Comparison of ENCODE assay signal across 21 cellular contexts in genomic region chr1:85846706-85847105, GRCh38.
"Had no signal": no experiment of that assay in that cellular context is flagged by ENCODE, and none has a peak within 500 bp of the region (broad histone marks: within the 10 kb centered on the region; RNA-seq: fewer than 3 reads in every experiment).

No MANE protein-coding gene starts in this region.

- DNase-seq: activated B cell treated with CpG ODN at 0.5 μM for 24 hours; activated CD4-positive, alpha-beta T cell treated with anti-CD3 and anti-CD28 coated beads for 48 hours; activated CD8-positive, alpha-beta T cell treated with anti-CD3 and anti-CD28 coated beads for 36 hours; activated naive CD4-positive, alpha-beta T cell; activated naive CD8-positive, alpha-beta T cell treated with anti-CD3 and anti-CD28 coated beads for 36 hours; activated T-cell treated with anti-CD3 and anti-CD28 coated beads, Interleukin-2, amount 50 U/mL, for 1 hour; amygdala; body of pancreas; central memory CD4-positive, alpha-beta T cell; dorsolateral prefrontal cortex; mesenchymal stem cell; naive thymus-derived CD4-positive, alpha-beta T cell; right cardiac atrium; small intestine; stimulated activated CD4-positive, alpha-beta T cell treated with anti-CD3 and anti-CD28 coated beads, Interleukin-4, amount 100 ng/mL, for 1 hour; stomach; upper lobe of right lung had no signal

- H3K36me3 ChIP-seq: neural progenitor cell, prostate gland, stomach, upper lobe of right lung had no signal

- H3K9me3 ChIP-seq: body of pancreas, prostate gland, stomach, upper lobe of right lung had no signal

- H3K4me2 ChIP-seq: neural progenitor cell had no signal

- H3K9ac ChIP-seq: neural progenitor cell had no signal

- H3K27ac ChIP-seq: body of pancreas, dorsolateral prefrontal cortex, neural progenitor cell, prostate gland, stomach, upper lobe of right lung had no signal

- H3K27me3 ChIP-seq: body of pancreas, dorsolateral prefrontal cortex, neural progenitor cell, stomach, upper lobe of right lung had no signal

- H3K4me3 ChIP-seq: body of pancreas, dorsolateral prefrontal cortex, neural progenitor cell, prostate gland, stomach, upper lobe of right lung had no signal

- ATAC-seq: activated CD8-positive, alpha-beta T cell treated with anti-CD3 and anti-CD28 coated beads for 36 hours; activated T-helper 17 cell treated with anti-CD3 and anti-CD28 coated beads, Interleukin-2, amount 50 U/mL, for 72 hours; body of pancreas; naive thymus-derived CD4-positive, alpha-beta T cell; right cardiac atrium; stimulated activated effector memory CD8-positive, alpha-beta T cell treated with anti-CD3 and anti-CD28 coated beads, Interleukin-12 subunit alpha, Interleukin-12 subunit beta, amount 100 ng/mL, for 72 hours; upper lobe of right lung had no signal

- H3K4me1 ChIP-seq: body of pancreas, neural progenitor cell, prostate gland had no signal
